In the genomic region with DNA sequence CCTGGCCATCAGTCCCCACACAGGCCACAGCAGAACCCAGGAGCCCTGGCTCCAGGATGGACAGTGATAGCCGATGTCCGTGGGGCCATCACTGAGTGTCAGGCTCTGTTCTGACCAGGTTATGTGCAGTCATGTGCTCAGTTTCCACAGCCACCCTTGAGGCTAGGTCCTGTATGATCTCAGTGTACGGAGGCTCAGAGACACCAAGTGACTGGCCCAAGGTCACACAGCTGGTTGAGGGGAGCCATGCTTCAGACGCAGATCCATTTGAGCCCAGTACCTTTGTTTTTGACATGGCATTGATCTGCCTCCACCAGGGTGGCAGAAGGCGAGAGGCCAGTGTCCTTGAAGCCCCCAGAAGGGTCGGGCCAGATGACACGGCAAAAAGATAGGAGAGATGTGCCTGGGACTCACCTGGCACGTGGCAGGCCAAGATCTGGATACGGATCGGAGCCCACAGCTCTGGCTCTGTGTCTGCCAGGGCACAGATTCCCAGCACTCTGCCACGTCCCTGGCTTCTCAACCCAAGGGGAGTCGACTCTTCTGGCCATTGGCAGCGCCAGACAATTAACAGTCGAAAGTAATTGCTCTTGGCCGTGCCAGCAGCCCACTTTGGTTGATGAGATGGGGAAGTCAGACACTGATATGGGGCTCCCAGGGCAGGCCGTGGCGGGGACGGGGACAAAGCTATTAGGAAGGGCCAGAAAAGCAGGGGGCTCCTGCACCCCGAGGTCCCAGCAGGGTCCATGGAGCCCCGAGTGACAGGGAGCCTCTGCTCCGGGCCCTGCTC, we compare ENCODE assay signal across 2 cellular contexts.
TF ChIP-seq lines count a peak whose summit lies in the region.

No MANE protein-coding gene starts in this region.

TF ChIP-seq in HepG2, 621 proteins besides CTCF, POLR2A, EP300 and RAD21:
- TF ChIP-seq PAX8 (CRISPR knock-in tag; IDR thresholded peaks at IDR 0.05; ENCODE audit: borderline replicate concordance) (no peak), ZNF768 (CRISPR knock-in tag; IDR thresholded peaks at IDR 0.05) (peak; percentile 99), RXRA (CRISPR knock-in tag; IDR thresholded peaks at IDR 0.05) (no peak), ATF7 (IDR thresholded peaks at IDR 0.05) (no peak), ATF7 (CRISPR knock-in tag; IDR thresholded peaks at IDR 0.05) (no peak), ZMYM3 (CRISPR knock-in tag; IDR thresholded peaks at IDR 0.05) (peak; percentile 79; the same call in 1 of the 2 replicates), NFYC (CRISPR knock-in tag; IDR thresholded peaks at IDR 0.05) (no peak), TRIM24 (CRISPR knock-in tag; IDR thresholded peaks at IDR 0.05) (no peak), NR3C1 (CRISPR knock-in tag; IDR thresholded peaks at IDR 0.05) (no peak), ASH2L (IDR thresholded peaks at IDR 0.05; ENCODE audit: insufficient read length, low read depth, low read length) (no peak)
- TF ChIP-seq, protein P1, sequence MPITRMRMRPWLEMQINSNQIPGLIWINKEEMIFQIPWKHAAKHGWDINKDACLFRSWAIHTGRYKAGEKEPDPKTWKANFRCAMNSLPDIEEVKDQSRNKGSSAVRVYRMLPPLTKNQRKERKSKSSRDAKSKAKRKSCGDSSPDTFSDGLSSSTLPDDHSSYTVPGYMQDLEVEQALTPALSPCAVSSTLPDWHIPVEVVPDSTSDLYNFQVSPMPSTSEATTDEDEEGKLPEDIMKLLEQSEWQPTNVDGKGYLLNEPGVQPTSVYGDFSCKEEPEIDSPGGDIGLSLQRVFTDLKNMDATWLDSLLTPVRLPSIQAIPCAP (CRISPR knock-in tag; IDR thresholded peaks at IDR 0.05; ENCODE audit: low read depth) = no peak

TF ChIP-seq in K562, 482 proteins besides CTCF, POLR2A, EP300 and RAD21:
- no peak for TF ChIP-seq TSC22D4 (tag; IDR thresholded peaks at IDR 0.05)
- peak; percentile 67 for TF ChIP-seq BCOR (IDR thresholded peaks at IDR 0.05)
- peak; percentile 69 for TF ChIP-seq ZFP36 (IDR thresholded peaks at IDR 0.05; ENCODE audit: low read depth, low read length, partially characterized antibody)
- TF ChIP-seq ZNF778 (CRISPR knock-in tag; IDR thresholded peaks at IDR 0.05) = no peak
